12 cellular contexts compared by ENCODE assay signal in the genomic region with DNA sequence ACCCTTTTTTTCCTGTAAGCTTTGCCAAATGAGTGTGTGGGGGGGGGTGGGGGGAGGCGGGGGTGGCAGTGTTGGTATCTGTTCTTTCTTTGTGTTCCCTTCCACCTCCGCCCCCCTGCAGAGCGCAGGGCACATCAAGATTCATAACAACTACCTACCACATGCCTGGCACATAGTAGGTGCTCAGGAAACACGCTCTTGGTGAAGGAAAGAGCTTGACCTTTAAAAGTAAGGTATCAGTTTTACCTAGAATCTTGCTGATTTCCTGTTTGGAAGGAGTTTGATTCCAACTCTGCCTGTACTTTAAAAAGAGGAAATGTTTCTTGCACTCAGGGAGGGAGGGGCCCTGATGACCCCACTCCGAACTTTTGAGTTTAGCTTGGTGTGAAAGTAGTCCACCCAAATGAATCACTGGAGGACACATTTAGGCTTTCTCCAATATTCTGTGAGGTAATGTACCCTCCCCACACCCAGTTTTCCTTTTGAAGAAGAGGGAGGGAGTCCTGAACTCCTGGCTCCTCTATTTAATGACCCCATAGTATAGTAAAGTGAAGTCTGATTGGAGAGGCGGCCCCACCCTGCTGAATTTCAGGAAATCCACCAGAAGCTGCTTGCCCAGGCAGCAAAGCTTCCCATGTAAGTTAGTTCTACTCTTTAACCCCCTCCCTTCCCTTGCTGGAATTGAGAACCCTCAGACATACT. TPM values are rescaled to one million over a fixed set of nuclear protein-coding genes. Genes with fewer than 3 reads are reported as not detected.
DNase-seq lines count a peak whose midpoint lies in the region; ATAC-seq and TF ChIP-seq lines count a peak whose summit lies in the region.
"Had no signal": no experiment of that assay in that cellular context is flagged by ENCODE, and none has a peak within 500 bp of the region (broad histone marks: within the 10 kb centered on the region; RNA-seq: fewer than 3 reads in every experiment).

No MANE protein-coding gene starts in this region.

- peak overlapping the region; percentile 41 for H3K4me3 Mint-ChIP-seq in CD8-positive, alpha-beta T cell

- H4K8ac ChIP-seq in trophoblast cell (ENCODE audit: low read depth, low read length), result no peak overlapping the region

- no peak overlapping the region for H2BK12ac ChIP-seq in trophoblast cell (ENCODE audit: low read length)

- peaks cover 20% of the 10 kb centered on the region for H3K27me3 ChIP-seq in CD8-positive, alpha-beta T cell (ENCODE audit: insufficient read depth, low read length)
- H3K27me3 ChIP-seq in WERI-Rb-1 (ENCODE audit: insufficient read depth, low read depth, severe bottlenecking) (peaks cover 24% of the 10 kb centered on the region), left ventricle myocardium inferior (ENCODE audit: low read depth) (peaks cover 25% of the 10 kb centered on the region), trophoblast cell (ENCODE audit: insufficient read depth, low read length) (no peaks in the 10 kb centered on the region)

- no CpG with 5 or more reads among the region's 6 CpGs for WGBS in trophoblast cell (ENCODE audit: extremely low coverage, insufficient coverage, insufficient read length)

- no peak overlapping the region for H4K12ac ChIP-seq in trophoblast cell (ENCODE audit: low read depth, low read length)

- H2AK5ac ChIP-seq in trophoblast cell (ENCODE audit: low read length), result no peak overlapping the region

- no peak overlapping the region for H2BK5ac ChIP-seq in trophoblast cell (ENCODE audit: low read depth, low read length, poor library complexity)

- H4K91ac ChIP-seq in trophoblast cell (ENCODE audit: low read depth, low read length), result no peak overlapping the region

- peaks cover 64% of the 10 kb centered on the region for H3K27me3 Mint-ChIP-seq in CD8-positive, alpha-beta T cell (ENCODE audit: low read depth)

- intact Hi-C loops in CD8-positive, alpha-beta T cell (cut with DNase I, micrococcal nuclease), result no loop called here
- intact Hi-C loops in left ventricle myocardium inferior (cut with micrococcal nuclease), result no loop called here

- H2AFZ ChIP-seq in trophoblast cell (ENCODE audit: insufficient read depth, low read length, poor library complexity), result no peak overlapping the region
- H2AFZ ChIP-seq: PC-9 had no signal

- H3K18ac ChIP-seq in trophoblast cell (ENCODE audit: low read length), result no peak overlapping the region

- H3K79me2 ChIP-seq in trophoblast cell (ENCODE audit: control insufficient read depth, insufficient read depth, low read length, poor library complexity), result peaks cover 16% of the 10 kb centered on the region

- H3K9me3 Mint-ChIP-seq in CD8-positive, alpha-beta T cell, result peaks cover under 1% of the 10 kb centered on the region

- no peak overlapping the region for H3K4ac ChIP-seq in trophoblast cell (ENCODE audit: low read depth, low read length)

- H3K36me3 Mint-ChIP-seq in CD8-positive, alpha-beta T cell, result no peaks in the 10 kb centered on the region

- TF ChIP-seq CTCF in CD8-positive, alpha-beta T cell (IDR thresholded peaks at IDR 0.05), result no peak
- no peak for TF ChIP-seq CTCF in WERI-Rb-1 (IDR thresholded peaks at IDR 0.05; ENCODE audit: low read depth, low read length)
- no peak for TF ChIP-seq CTCF in left ventricle myocardium inferior (IDR thresholded peaks at IDR 0.05; ENCODE audit: borderline replicate concordance)

- H3K4me1 ChIP-seq in CD8-positive, alpha-beta T cell (ENCODE audit: insufficient read depth, low read length), result peaks cover 6% of the 10 kb centered on the region
- peaks cover 41% of the 10 kb centered on the region for H3K4me1 ChIP-seq in left ventricle myocardium inferior
- H3K4me1 ChIP-seq in trophoblast cell (ENCODE audit: control insufficient read depth in 1 of 2, insufficient read depth in 2 of 2, low read length in 2 of 2), result peaks cover 4 to 23% of the 10 kb centered on the region in 2 experiments

- peaks cover 10% of the 10 kb centered on the region for H3K4me1 Mint-ChIP-seq in CD8-positive, alpha-beta T cell (ENCODE audit: low read depth)

- H3K36me3 ChIP-seq in CD8-positive, alpha-beta T cell (ENCODE audit: insufficient read depth, low read length), result no peaks in the 10 kb centered on the region
- H3K36me3 ChIP-seq in WERI-Rb-1, result no peaks in the 10 kb centered on the region
- H3K36me3 ChIP-seq in left ventricle myocardium inferior, result no peaks in the 10 kb centered on the region
- H3K36me3 ChIP-seq in trophoblast cell (ENCODE audit: control insufficient read depth in 1 of 2, insufficient read depth in 2 of 2, low read length in 2 of 2), result no peaks in the 10 kb centered on the region
- H3K36me3 ChIP-seq: MG63 had no signal

- H3K4me2 ChIP-seq in trophoblast cell (ENCODE audit: low read length), result peak overlapping the region; percentile 100
- H3K4me2 ChIP-seq: PC-9 had no signal

- POLR2A ChIA-PET in CD8-positive, alpha-beta T cell (lab: Charles Lee), result no interaction called here

- H3K27ac ChIP-seq in CD8-positive, alpha-beta T cell (ENCODE audit: low read depth, low read length), result no peak overlapping the region
- no peak overlapping the region for H3K27ac ChIP-seq in WERI-Rb-1
- peak overlapping the region; percentile 79 for H3K27ac ChIP-seq in left ventricle myocardium inferior (replicated peaks)
- H3K27ac ChIP-seq in trophoblast cell (ENCODE audit: low read depth, low read length), result no peak overlapping the region
- H3K27ac ChIP-seq: PC-9 had no signal

- no peaks in the 10 kb centered on the region for H3K9me3 ChIP-seq in CD8-positive, alpha-beta T cell (ENCODE audit: low read length)
- H3K9me3 ChIP-seq in WERI-Rb-1 (ENCODE audit: severe bottlenecking), result peaks cover 3% of the 10 kb centered on the region
- H3K9me3 ChIP-seq in left ventricle myocardium inferior (replicated peaks), result no peaks in the 10 kb centered on the region
- H3K9me3 ChIP-seq in trophoblast cell (ENCODE audit: insufficient read depth, low read depth, low read length), result no peaks in the 10 kb centered on the region

- H3K14ac ChIP-seq in trophoblast cell (ENCODE audit: low read length), result no peak overlapping the region

- H2BK120ac ChIP-seq in trophoblast cell (ENCODE audit: insufficient read depth, low read length, poor library complexity), result no peak overlapping the region

- no peak overlapping the region for H3K9ac ChIP-seq in trophoblast cell (ENCODE audit: low read length)

- peaks cover 19% of the 10 kb centered on the region for H3K79me1 ChIP-seq in trophoblast cell (ENCODE audit: low read length)

- no peak overlapping the region for H3K27ac Mint-ChIP-seq in CD8-positive, alpha-beta T cell

- CTCF ChIA-PET in CD8-positive, alpha-beta T cell (lab: Charles Lee), result no interaction called here

- H3K23ac ChIP-seq in trophoblast cell (ENCODE audit: low read length), result no peak overlapping the region

- ATAC-seq in CD8-positive, alpha-beta T cell, result no peak
- ATAC-seq in HG02852 (IDR thresholded peaks at IDR 0.05; ENCODE audit: unreplicated experiment), result no peak

- H3K4me3 ChIP-seq in CD8-positive, alpha-beta T cell (ENCODE audit: low read depth, low read length), result no peak overlapping the region
- peak overlapping the region; percentile 56 for H3K4me3 ChIP-seq in WERI-Rb-1 (ENCODE audit: low read depth, low read length)
- peak overlapping the region; percentile 83 for H3K4me3 ChIP-seq in left ventricle myocardium inferior
- no peak overlapping the region for H3K4me3 ChIP-seq in trophoblast cell (ENCODE audit: low read depth, low read length)
- H3K4me3 ChIP-seq: PC-9 had no signal

- DNase-seq in CD8-positive, alpha-beta T cell, result no peak
- DNase-seq in WERI-Rb-1 (no peak), left ventricle myocardium inferior (no peak), trophoblast cell (no peak), NCI-H2171 treated with DMSO at 0.1 percent for 48 hours (lab: John Stamatoyannopoulos, UW) (no peak), NCI-H69 (lab: John Stamatoyannopoulos, UW) (no peak), OCI-M1 (lab: John Stamatoyannopoulos, UW) (no peak)
- DNase-seq: effector CD8-positive, alpha-beta T cell; PC-9 had no signal

RNA-seq across cellular contexts. Expression of gene FAM20A, which starts 0.5 kb away (rescaled TPM):
- not detected for total RNA-seq in CD8-positive, alpha-beta T cell
- total RNA-seq in left ventricle myocardium inferior, result 2.9 TPM
- 15.7 and 19.5 TPM in 2 replicates for polyA plus RNA-seq in trophoblast cell (2013)
- total RNA-seq: activated CD8-positive, alpha-beta memory T cell treated with anti-CD3 and anti-CD28 coated beads for 36 hours; PC-9 had no signal

Comparison
In these comparisons a context has a peak if more than half of its experiments do, and no peak if none do; other contexts are left out.
1. H3K4me3 ChIP-seq: peak in WERI-Rb-1 (single experiment) and left ventricle myocardium inferior (single experiment); none in CD8-positive, alpha-beta T cell (single experiment) and trophoblast cell (single experiment).